ENCODE assay signal across 26 cellular contexts in genomic region chr18:43952398-43952797, GRCh38.
"Had no signal": no experiment of that assay in that cellular context is flagged by ENCODE, and none has a peak within 500 bp of the region (broad histone marks: within the 10 kb centered on the region; RNA-seq: fewer than 3 reads in every experiment).

No MANE protein-coding gene starts in this region.

- H3K4me3 Mint-ChIP-seq: memory B cell; naive thymus-derived CD4-positive, alpha-beta T cell; natural killer cell treated with Interleukin-12 subunit alpha and Interleukin-12 subunit beta and Interleukin-15 and Interleukin-18, amount 100 ng/mL, for 72 hours; stimulated activated memory B cell treated with anti-CD40 and anti-IgM and Interleukin-4, amounts not matched to agents 10 μg/mL and 1 μg/mL and 100 μg/mL, for 72 hours; stimulated activated naive CD8-positive, alpha-beta T cell treated with anti-CD3 and anti-CD28 coated beads, Interleukin-15, amount 100 ng/mL, for 72 hours; type B pancreatic cell had no signal

- H3K27me3 ChIP-seq: hepatocyte, ovary, sigmoid colon, spleen, tibial nerve, uterus had no signal

- H3K9me3 ChIP-seq: mucosa of descending colon, ovary, uterus had no signal

- H3K36me3 ChIP-seq: left ventricle myocardium inferior, ovary, sigmoid colon, spleen, tibial nerve, uterus had no signal

- H3K4me3 ChIP-seq: hepatocyte, left ventricle myocardium inferior, lung, mucosa of descending colon, ovary, sigmoid colon, spleen, tibial nerve, uterus had no signal

- DNase-seq: islet precursor cell; left ventricle myocardium inferior; midbrain; mucosa of descending colon; ovary; retina; right cardiac atrium; sigmoid colon; small intestine; spleen; stimulated activated CD4-positive, alpha-beta T cell treated with anti-CD3 and anti-CD28 coated beads, Interleukin-2, amount 100 ng/mL, for 48 hours; stimulated activated CD4-positive, alpha-beta T cell treated with anti-CD3 and anti-CD28 coated beads, Interleukin-4, amount 100 ng/mL, for 4 hours; stimulated activated CD8-positive, alpha-beta memory T cell treated with anti-CD3 and anti-CD28 coated beads, Interleukin-4, amount 100 ng/mL, for 48 hours; stimulated activated naive CD4-positive, alpha-beta T cell treated with Interleukin-2 at 50 U/mL for 16 hours; stimulated activated naive CD8-positive, alpha-beta T cell treated with anti-CD3 and anti-CD28 coated beads, Interleukin-15, amount 100 ng/mL, for 72 hours; substantia nigra; uterus had no signal

- H3K27ac ChIP-seq: hepatocyte, left ventricle myocardium inferior, ovary, sigmoid colon, spleen, tibial nerve, uterus had no signal

- ATAC-seq: mucosa of descending colon; naive thymus-derived CD4-positive, alpha-beta T cell; right cardiac atrium; stimulated activated naive CD8-positive, alpha-beta T cell treated with anti-CD3 and anti-CD28 coated beads, Interleukin-15, amount 100 ng/mL, for 72 hours had no signal

- H3K27me3 Mint-ChIP-seq: memory B cell; naive thymus-derived CD4-positive, alpha-beta T cell; natural killer cell treated with Interleukin-12 subunit alpha and Interleukin-12 subunit beta and Interleukin-15 and Interleukin-18, amount 100 ng/mL, for 72 hours; progenitor cell of endocrine pancreas; stimulated activated memory B cell treated with anti-CD40 and anti-IgM and Interleukin-4, amounts not matched to agents 10 μg/mL and 1 μg/mL and 100 μg/mL, for 72 hours; stimulated activated naive CD8-positive, alpha-beta T cell treated with anti-CD3 and anti-CD28 coated beads, Interleukin-15, amount 100 ng/mL, for 72 hours; type B pancreatic cell had no signal

- H3K4me1 ChIP-seq: left ventricle myocardium inferior, sigmoid colon, spleen, tibial nerve, uterus had no signal

- H3K36me3 Mint-ChIP-seq: memory B cell; naive thymus-derived CD4-positive, alpha-beta T cell; natural killer cell treated with Interleukin-12 subunit alpha and Interleukin-12 subunit beta and Interleukin-15 and Interleukin-18, amount 100 ng/mL, for 72 hours; stimulated activated memory B cell treated with anti-CD40 and anti-IgM and Interleukin-4, amounts not matched to agents 10 μg/mL and 1 μg/mL and 100 μg/mL, for 72 hours; type B pancreatic cell had no signal

- H3K9me3 Mint-ChIP-seq: natural killer cell treated with Interleukin-12 subunit alpha and Interleukin-12 subunit beta and Interleukin-15 and Interleukin-18, amount 100 ng/mL, for 72 hours; stimulated activated memory B cell treated with anti-CD40 and anti-IgM and Interleukin-4, amounts not matched to agents 10 μg/mL and 1 μg/mL and 100 μg/mL, for 72 hours had no signal

- H3K4me1 Mint-ChIP-seq: memory B cell; naive thymus-derived CD4-positive, alpha-beta T cell; stimulated activated memory B cell treated with anti-CD40 and anti-IgM and Interleukin-4, amounts not matched to agents 10 μg/mL and 1 μg/mL and 100 μg/mL, for 72 hours; stimulated activated naive CD8-positive, alpha-beta T cell treated with anti-CD3 and anti-CD28 coated beads, Interleukin-15, amount 100 ng/mL, for 72 hours had no signal

- H3K27ac Mint-ChIP-seq: memory B cell; naive thymus-derived CD4-positive, alpha-beta T cell; natural killer cell treated with Interleukin-12 subunit alpha and Interleukin-12 subunit beta and Interleukin-15 and Interleukin-18, amount 100 ng/mL, for 72 hours; stimulated activated memory B cell treated with anti-CD40 and anti-IgM and Interleukin-4, amounts not matched to agents 10 μg/mL and 1 μg/mL and 100 μg/mL, for 72 hours; stimulated activated naive CD8-positive, alpha-beta T cell treated with anti-CD3 and anti-CD28 coated beads, Interleukin-15, amount 100 ng/mL, for 72 hours; type B pancreatic cell had no signal
